Comparison of ENCODE assay signal across 23 cellular contexts in the genomic region with DNA sequence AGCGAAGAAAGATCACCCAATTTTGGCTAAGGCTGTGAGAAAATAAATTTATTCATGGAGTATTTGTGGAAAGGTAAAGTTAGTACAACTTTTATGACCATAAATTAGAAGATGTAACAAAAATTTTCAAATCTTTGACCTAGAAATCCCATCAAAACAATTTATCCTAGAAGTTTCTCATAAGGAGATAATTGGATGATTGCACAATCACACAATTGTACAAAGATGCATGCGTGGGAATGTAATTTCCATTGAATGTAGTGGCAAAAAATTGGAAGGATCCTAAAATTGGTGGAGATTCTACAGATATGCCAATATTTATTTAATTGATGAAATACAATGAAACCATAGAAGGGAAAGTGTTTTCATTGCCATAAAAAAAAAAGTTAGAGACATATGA.
"Had no signal": no experiment of that assay in that cellular context is flagged by ENCODE, and none has a peak within 500 bp of the region (broad histone marks: within the 10 kb centered on the region; RNA-seq: fewer than 3 reads in every experiment).

No MANE protein-coding gene starts in this region.

- H3K27ac Mint-ChIP-seq: activated CD4-positive, alpha-beta memory T cell treated with anti-CD3 and anti-CD28 coated beads for 36 hours; activated naive CD4-positive, alpha-beta T cell treated with anti-CD3 and anti-CD28 coated beads, Interleukin-2, amount 50 U/mL, for 24 hours; activated T-helper 2 cell treated with anti-CD3 and anti-CD28 coated beads, Interferon-gamma antibody, Interleukin-2, Interleukin-4, amounts not matched to agents 10 μg/mL and 5 μg/mL and 100 μg/mL, durations not matched to agents 14 hours and 24 hours and 36 hours had no signal

- H3K4me1 Mint-ChIP-seq: activated naive CD4-positive, alpha-beta T cell treated with anti-CD3 and anti-CD28 coated beads, Interleukin-2, amount 50 U/mL, for 24 hours; brain; memory B cell had no signal

- H3K9me3 Mint-ChIP-seq: activated CD4-positive, alpha-beta memory T cell treated with anti-CD3 and anti-CD28 coated beads for 36 hours; activated naive CD4-positive, alpha-beta T cell treated with anti-CD3 and anti-CD28 coated beads, Interleukin-2, amount 50 U/mL, for 24 hours; activated T-cell treated with anti-CD3 and anti-CD28 coated beads, Interleukin-2, amount 50 U/mL, for 4 hours; activated T-helper 2 cell treated with anti-CD3 and anti-CD28 coated beads, Interferon-gamma antibody, Interleukin-2, Interleukin-4, amounts not matched to agents 10 μg/mL and 5 μg/mL and 100 μg/mL, durations not matched to agents 14 hours and 24 hours and 36 hours; brain; memory B cell; naive thymus-derived CD8-positive, alpha-beta T cell had no signal

- DNase-seq: activated CD4-positive, alpha-beta memory T cell treated with anti-CD3 and anti-CD28 coated beads for 36 hours; activated CD4-positive, alpha-beta T cell treated with anti-CD3 and anti-CD28 coated beads for 48 hours; activated T-cell treated with anti-CD3 and anti-CD28 coated beads, Interleukin-2, amount 50 U/mL, for 4 hours; cerebellar nuclear complex; colonic mucosa; effector CD8-positive, alpha-beta T cell; esophagus squamous epithelium; gastrocnemius medialis; midbrain; naive thymus-derived CD8-positive, alpha-beta T cell; right cardiac atrium; stimulated activated CD4-positive, alpha-beta T cell treated with anti-CD3 and anti-CD28 coated beads, Interleukin-2, amount 100 ng/mL, for 48 hours; stimulated activated naive CD4-positive, alpha-beta T cell treated with Interleukin-2 at 50 U/mL for 16 hours; T-helper 9 cell had no signal

- H3K27me3 Mint-ChIP-seq: activated CD4-positive, alpha-beta memory T cell treated with anti-CD3 and anti-CD28 coated beads for 36 hours; activated naive CD4-positive, alpha-beta T cell treated with anti-CD3 and anti-CD28 coated beads, Interleukin-2, amount 50 U/mL, for 24 hours; brain; memory B cell; naive thymus-derived CD8-positive, alpha-beta T cell had no signal

- ATAC-seq: activated CD4-positive, CD25-positive, alpha-beta regulatory T cell treated with anti-CD3 and anti-CD28 coated beads, Interleukin-2, amount 50 U/mL, for 24 hours; activated T-cell treated with anti-CD3 and anti-CD28 coated beads, Interleukin-2, amount 50 U/mL, for 4 hours; gastrocnemius medialis; naive thymus-derived CD8-positive, alpha-beta T cell; right cardiac atrium had no signal

- H3K4me3 Mint-ChIP-seq: activated CD4-positive, alpha-beta memory T cell treated with anti-CD3 and anti-CD28 coated beads for 36 hours; activated naive CD4-positive, alpha-beta T cell treated with anti-CD3 and anti-CD28 coated beads, Interleukin-2, amount 50 U/mL, for 24 hours; activated T-cell treated with anti-CD3 and anti-CD28 coated beads, Interleukin-2, amount 50 U/mL, for 4 hours; brain; memory B cell; naive thymus-derived CD8-positive, alpha-beta T cell had no signal

- H3K4me3 ChIP-seq: ascending aorta, cardiac muscle cell, colonic mucosa, esophagus squamous epithelium, gastrocnemius medialis, hepatocyte, thoracic aorta had no signal
